In genomic region chr2:69796199-69796598, GRCh38 we compare ENCODE assay signal across 15 cellular contexts.
"Had no signal": no experiment of that assay in that cellular context is flagged by ENCODE, and none has a peak within 500 bp of the region (broad histone marks: within the 10 kb centered on the region; RNA-seq: fewer than 3 reads in every experiment).

No MANE protein-coding gene starts in this region.

- H3K36me3 Mint-ChIP-seq: naive B cell had no signal

- H3K9me3 ChIP-seq: lower lobe of right lung, right atrium auricular region, transverse colon had no signal

- ATAC-seq: esophagus mucosa; lower lobe of right lung; stimulated activated naive CD8-positive, alpha-beta T cell treated with anti-CD3 and anti-CD28 coated beads, Interleukin-15, Interleukin-2, amounts not matched to agents 100 U/mL and 50 U/mL, for 24 hours had no signal

- H3K4me3 ChIP-seq: dorsolateral prefrontal cortex, lower lobe of right lung, right atrium auricular region, skin epidermis, transverse colon had no signal

- H3K36me3 ChIP-seq: right atrium auricular region had no signal

- H3K4me3 Mint-ChIP-seq: activated B cell treated with CpG ODN at 0.5 μM for 24 hours; activated CD4-positive, alpha-beta T cell treated with anti-CD3 and anti-CD28 coated beads, Interleukin-2, amount 10 ng/mL, durations not matched to agents 7 days and 5 days; activated T-cell treated with anti-CD3 and anti-CD28 coated beads, Interleukin-2, amount 50 U/mL, for 24 hours had no signal

- H3K27me3 Mint-ChIP-seq: activated B cell treated with CpG ODN at 0.5 μM for 24 hours; activated CD4-positive, alpha-beta T cell treated with anti-CD3 and anti-CD28 coated beads, Interleukin-2, amount 10 ng/mL, durations not matched to agents 7 days and 5 days; activated T-cell treated with anti-CD3 and anti-CD28 coated beads, Interleukin-2, amount 50 U/mL, for 24 hours; naive B cell had no signal

- H3K27ac Mint-ChIP-seq: activated B cell treated with CpG ODN at 0.5 μM for 24 hours; activated CD4-positive, alpha-beta T cell treated with anti-CD3 and anti-CD28 coated beads, Interleukin-2, amount 10 ng/mL, durations not matched to agents 7 days and 5 days; activated T-cell treated with anti-CD3 and anti-CD28 coated beads, Interleukin-2, amount 50 U/mL, for 24 hours had no signal

- H3K27me3 ChIP-seq: dorsolateral prefrontal cortex, right atrium auricular region, transverse colon had no signal

- DNase-seq: activated B cell treated with CpG ODN at 0.5 μM for 24 hours; activated CD4-positive, alpha-beta T cell treated with anti-CD3 and anti-CD28 coated beads, Interleukin-2, amount 10 ng/mL, durations not matched to agents 7 days and 5 days; activated naive CD4-positive, alpha-beta T cell treated with anti-CD3 and anti-CD28 coated beads, Interleukin-2, amount 50 U/mL, for 16 hours; activated T-cell treated with anti-CD3 and anti-CD28 coated beads, Interleukin-2, amount 50 U/mL, for 24 hours; dorsolateral prefrontal cortex; glutamatergic neuron; kidney glomerular epithelial cell; lower lobe of right lung; naive B cell; stimulated activated CD4-positive, alpha-beta T cell treated with anti-CD3 and anti-CD28 coated beads, Interleukin-4, amount 100 ng/mL, for 24 hours; stimulated activated naive CD8-positive, alpha-beta T cell treated with anti-CD3 and anti-CD28 coated beads, Interleukin-15, Interleukin-2, amounts not matched to agents 100 U/mL and 50 U/mL, for 24 hours; transverse colon had no signal

- H3K27ac ChIP-seq: dorsolateral prefrontal cortex, lower lobe of right lung, right atrium auricular region, transverse colon had no signal

- H3K9me3 Mint-ChIP-seq: activated B cell treated with CpG ODN at 0.5 μM for 24 hours; activated CD4-positive, alpha-beta T cell treated with anti-CD3 and anti-CD28 coated beads, Interleukin-2, amount 10 ng/mL, durations not matched to agents 7 days and 5 days; activated T-cell treated with anti-CD3 and anti-CD28 coated beads, Interleukin-2, amount 50 U/mL, for 24 hours; naive B cell had no signal
